In genomic region chr20:49717693-49718092, GRCh38 we compare ENCODE assay signal across 11 cellular contexts. TPM values are rescaled to one million over a fixed set of nuclear protein-coding genes. Genes with fewer than 3 reads are reported as not detected.
DNase-seq lines count a peak whose midpoint lies in the region; ATAC-seq and TF ChIP-seq lines count a peak whose summit lies in the region.
"Had no signal": no experiment of that assay in that cellular context is flagged by ENCODE, and none has a peak within 500 bp of the region (broad histone marks: within the 10 kb centered on the region; RNA-seq: fewer than 3 reads in every experiment).

No MANE protein-coding gene starts in this region.

- H3K9ac ChIP-seq in Loucy (ENCODE audit: low read depth, low read length, poor library complexity, severe bottlenecking) (no peak overlapping the region), neuronal stem cell (ENCODE audit: low read depth, low read length, poor library complexity) (peak overlapping the region; percentile 46)

- peak overlapping the region; percentile 10 for H2BK15ac ChIP-seq in neuronal stem cell (ENCODE audit: low read length)

- H3K23ac ChIP-seq in neuronal stem cell (ENCODE audit: low read depth, low read length, poor library complexity) = no peak overlapping the region

- no peak overlapping the region for H3K4me3 Mint-ChIP-seq in activated naive CD8-positive, alpha-beta T cell treated with anti-CD3 and anti-CD28 coated beads, Interleukin-2, amount 50 U/mL, for 24 hours

- peaks cover 7% of the 10 kb centered on the region for H4K20me1 ChIP-seq in Loucy (ENCODE audit: insufficient read depth, low read length, poor library complexity, severe bottlenecking)

- no peaks in the 10 kb centered on the region for H3K9me2 ChIP-seq in Loucy (replicated peaks; ENCODE audit: low read depth, low read length)

- H3K27ac ChIP-seq in neuronal stem cell (replicated peaks; ENCODE audit: low read length) (no peak overlapping the region), stomach (no peak overlapping the region)

- H3K36me3 ChIP-seq in Loucy (ENCODE audit: insufficient read depth, low read length) (no peaks in the 10 kb centered on the region), neuronal stem cell (replicated peaks in 1 of 2; ENCODE audit: control insufficient read depth in 2 of 2, insufficient read depth in 2 of 2, low read length in 2 of 2) (no peaks in the 10 kb centered on the region), stomach (no peaks in the 10 kb centered on the region)

- H2AFZ ChIP-seq in Loucy (ENCODE audit: low read length) (0 out of 2 replicates have a peak overlapping the region, but pooled peaks have one; percentile 1), neuronal stem cell (ENCODE audit: low read length) (no peak overlapping the region)

- no CpG with 5 or more reads among the region's 4 CpGs for WGBS in neuronal stem cell (ENCODE audit: extremely low coverage in 2 of 2, insufficient read length in 2 of 2, insufficient replicate concordance in 1 of 2), 2 donors
- 70 to 77% (median 75%) methylated on average over 4 of the region's 4 CpGs for WGBS in stomach, 5 donors

- no peak overlapping the region for H3K4ac ChIP-seq in neuronal stem cell (ENCODE audit: low read length)

- H3K9me3 ChIP-seq in Loucy (ENCODE audit: insufficient read depth, low read depth, low read length) (no peaks in the 10 kb centered on the region), neuronal stem cell (replicated peaks in 1 of 2; ENCODE audit: control insufficient read depth in 2 of 2, insufficient read depth in 1 of 2, low read depth in 1 of 2, low read length in 2 of 2) (no peaks in the 10 kb centered on the region), stomach (no peaks in the 10 kb centered on the region)

- DNase-seq in ELR (ENCODE audit: low read depth) (peak; percentile 47), neuronal stem cell (ENCODE audit: low spot score) (no peak), dermis blood vessel endothelial cell (no peak), T-helper 2 cell (no peak), stomach (no peak)
- no peak for DNase-seq in activated naive CD8-positive, alpha-beta T cell treated with anti-CD3 and anti-CD28 coated beads, Interleukin-2, amount 50 U/mL, for 24 hours
- DNase-seq: DMS79 treated with DMSO at 0.1 percent for 48 hours; immature natural killer cell; naive thymus-derived CD8-positive, alpha-beta T cell; NCI-H1092 treated with DMSO at 0.1 percent for 48 hours had no signal

- no peaks in the 10 kb centered on the region for H3K9me3 Mint-ChIP-seq in activated naive CD8-positive, alpha-beta T cell treated with anti-CD3 and anti-CD28 coated beads, Interleukin-2, amount 50 U/mL, for 24 hours
- H3K9me3 Mint-ChIP-seq: immature natural killer cell; naive thymus-derived CD8-positive, alpha-beta T cell had no signal

- H4K8ac ChIP-seq in neuronal stem cell (ENCODE audit: low read depth, low read length) = peak overlapping the region; percentile 3

- no peak overlapping the region for H3K27ac Mint-ChIP-seq in activated naive CD8-positive, alpha-beta T cell treated with anti-CD3 and anti-CD28 coated beads, Interleukin-2, amount 50 U/mL, for 24 hours
- H3K27ac Mint-ChIP-seq: immature natural killer cell; naive thymus-derived CD8-positive, alpha-beta T cell had no signal

- TF ChIP-seq EP300 in stomach (IDR thresholded peaks at IDR 0.05) = no peak

- no peak overlapping the region for H4K91ac ChIP-seq in neuronal stem cell (ENCODE audit: low read depth, low read length, poor library complexity)

- ATAC-seq in activated naive CD8-positive, alpha-beta T cell treated with anti-CD3 and anti-CD28 coated beads, Interleukin-2, amount 50 U/mL, for 24 hours = peak; percentile 71
- ATAC-seq: naive thymus-derived CD8-positive, alpha-beta T cell had no signal

- H2BK5ac ChIP-seq in neuronal stem cell (ENCODE audit: low read length) = no peak overlapping the region

- H3K36me3 Mint-ChIP-seq in activated naive CD8-positive, alpha-beta T cell treated with anti-CD3 and anti-CD28 coated beads, Interleukin-2, amount 50 U/mL, for 24 hours (ENCODE audit: low read depth) = no peaks in the 10 kb centered on the region
- H3K36me3 Mint-ChIP-seq: immature natural killer cell; naive thymus-derived CD8-positive, alpha-beta T cell had no signal

- no peak overlapping the region for H3K18ac ChIP-seq in neuronal stem cell (ENCODE audit: low read length)

- intact Hi-C loops in stomach (cut with DNase I; ENCODE audit: low total_unique reads) = no loop called here

- no peak overlapping the region for H2BK12ac ChIP-seq in neuronal stem cell (ENCODE audit: low read length)

- H3K27me3 ChIP-seq in Loucy (ENCODE audit: insufficient read depth, low read length, poor library complexity, severe bottlenecking) = no peaks in the 10 kb centered on the region
- no peaks in the 10 kb centered on the region for H3K27me3 ChIP-seq in neuronal stem cell (ENCODE audit: control insufficient read depth in 3 of 3, insufficient read depth in 3 of 3, low read depth in 1 of 3, low read length in 3 of 3)
- H3K27me3 ChIP-seq in stomach = no peaks in the 10 kb centered on the region

- H2BK120ac ChIP-seq in neuronal stem cell (ENCODE audit: low read depth, low read length) = no peak overlapping the region

- TF ChIP-seq POLR2A in stomach (IDR thresholded peaks at IDR 0.05) = no peak

- H3K4me1 Mint-ChIP-seq in activated naive CD8-positive, alpha-beta T cell treated with anti-CD3 and anti-CD28 coated beads, Interleukin-2, amount 50 U/mL, for 24 hours = peaks cover 16% of the 10 kb centered on the region

- TF ChIP-seq CTCF in Loucy (conservative IDR thresholded peaks at IDR 0.05; ENCODE audit: low read length) = no peak
- TF ChIP-seq CTCF in stomach (IDR thresholded peaks at IDR 0.05) = no peak

- no peak overlapping the region for H3K14ac ChIP-seq in neuronal stem cell (ENCODE audit: low read length)

- H3K4me2 ChIP-seq in Loucy (ENCODE audit: low read depth, low read length, poor library complexity, severe bottlenecking) (no peak overlapping the region), neuronal stem cell (ENCODE audit: insufficient read depth, low read length, poor library complexity, severe bottlenecking) (no peak overlapping the region)

- peaks cover 9% of the 10 kb centered on the region for H3K79me2 ChIP-seq in Loucy (ENCODE audit: insufficient read depth, low read length)

- H3K4me3 ChIP-seq in Loucy (ENCODE audit: low read length, poor library complexity, severe bottlenecking) (no peak overlapping the region), neuronal stem cell (ENCODE audit: low read length in 2 of 2) (no peak overlapping the region), stomach (no peak overlapping the region)

- H3F3A ChIP-seq in Loucy (ENCODE audit: low read depth) = no peaks in the 10 kb centered on the region

- peaks cover 9% of the 10 kb centered on the region for H3K4me1 ChIP-seq in Loucy (ENCODE audit: insufficient read depth, low read length, poor library complexity, severe bottlenecking)
- H3K4me1 ChIP-seq in neuronal stem cell (ENCODE audit: control insufficient read depth in 2 of 2, insufficient read depth in 1 of 2, low read depth in 1 of 2, low read length in 2 of 2) = peaks cover 5 to 8% of the 10 kb centered on the region in 2 donors
- H3K4me1 ChIP-seq in stomach = peaks cover 0 to 12% (median 7%) of the 10 kb centered on the region in 4 donors

- H3K79me1 ChIP-seq in neuronal stem cell (ENCODE audit: low read depth, low read length) = peaks cover 6% of the 10 kb centered on the region

- peaks cover 1% of the 10 kb centered on the region for H3K27me3 Mint-ChIP-seq in activated naive CD8-positive, alpha-beta T cell treated with anti-CD3 and anti-CD28 coated beads, Interleukin-2, amount 50 U/mL, for 24 hours

- peak overlapping the region; percentile 11 for H2AK5ac ChIP-seq in neuronal stem cell (ENCODE audit: low read depth, low read length)

RNA-seq across cellular contexts. Expression of gene B4GALT5, which starts 4.0 kb away (rescaled TPM):
- polyA plus RNA-seq in neuronal stem cell (2013, experiment 1 of 2) = 46.5 TPM
- polyA plus RNA-seq in neuronal stem cell (2013, experiment 2 of 2) = 48.5 TPM
- total RNA-seq in dermis blood vessel endothelial cell (63.3 and 65.1 TPM in 2 replicates), stomach (10 to 100 TPM; 17.5 to 40.0 (median 25.8) TPM)
- polyA plus RNA-seq in stomach = 10 to 100 TPM in 2 of 3 donors, 1 to 10 TPM in 1; 7.5 to 10.8 (median 10.2) TPM
